14 cellular contexts compared by ENCODE assay signal in the genomic region with DNA sequence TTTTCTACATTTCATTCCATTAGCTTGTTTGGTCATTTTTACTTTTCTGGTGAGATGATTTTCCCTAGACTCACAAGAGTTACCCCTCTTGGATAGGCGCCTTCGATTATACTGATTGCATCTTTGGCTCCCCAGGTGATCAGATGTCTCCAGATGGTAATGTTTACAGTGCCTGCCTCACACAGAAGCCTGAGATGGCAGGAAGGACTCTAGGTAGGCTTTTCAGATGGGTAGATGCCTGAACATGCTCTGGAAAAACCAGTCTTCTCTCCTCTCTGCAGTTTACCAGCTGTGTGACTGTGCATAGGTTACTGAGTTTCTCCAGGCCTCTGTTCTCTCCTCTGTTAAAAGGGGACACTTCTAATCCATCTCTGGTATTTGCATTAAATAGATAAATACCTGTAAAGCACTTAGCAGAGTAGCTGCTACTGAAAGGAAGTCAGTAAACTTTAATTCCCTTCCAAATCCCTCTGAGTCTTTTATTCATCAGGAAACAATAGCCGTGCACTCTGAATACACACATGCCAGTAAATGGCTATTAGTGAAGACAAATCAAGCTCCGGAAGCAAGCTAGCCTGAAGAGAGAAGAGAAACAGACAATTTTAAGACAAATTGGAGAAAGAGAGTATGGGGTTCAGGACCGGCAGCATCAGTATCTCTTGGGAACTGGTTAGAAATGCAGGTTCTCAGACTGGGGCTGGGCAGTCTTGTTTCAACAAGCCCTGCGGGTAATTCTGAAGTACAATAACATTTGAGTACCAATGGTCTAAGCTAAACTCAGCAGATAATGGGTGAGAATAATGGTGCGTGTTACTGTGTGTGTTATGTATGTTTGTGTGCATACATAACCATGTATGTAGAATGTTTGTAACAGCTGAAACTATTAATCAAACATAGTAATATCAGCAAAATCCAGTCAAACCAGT.
DNase-seq lines count a peak whose midpoint lies in the region; ATAC-seq and TF ChIP-seq lines count a peak whose summit lies in the region.
"Had no signal": no experiment of that assay in that cellular context is flagged by ENCODE, and none has a peak within 500 bp of the region (broad histone marks: within the 10 kb centered on the region; RNA-seq: fewer than 3 reads in every experiment).

No MANE protein-coding gene starts in this region.

- H3K4me3 ChIP-seq in ascending aorta (no peak overlapping the region), fibroblast of lung (replicated peaks in 1 of 4; ENCODE audit: control extremely low read depth in 1 of 4, insufficient read depth in 1 of 4, low read depth in 3 of 4, low read length in 4 of 4) (no peak overlapping the region), tibial artery (no peak overlapping the region), uterus (no peak overlapping the region)
- H3K4me3 ChIP-seq: BLaER1 treated with 17β-estradiol and CSF1 and Interleukin-3, amounts not matched to agents 10 nM and 100 nM had no signal

- no peaks in the 10 kb centered on the region for H4K20me1 ChIP-seq in fibroblast of lung (ENCODE audit: control insufficient read depth, extremely low read depth, insufficient read depth, low read length)

- no peaks in the 10 kb centered on the region for H3K79me2 ChIP-seq in fibroblast of lung (ENCODE audit: control insufficient read depth, insufficient read depth, low read length)

- no peaks in the 10 kb centered on the region for H3K27me3 ChIP-seq in ascending aorta
- H3K27me3 ChIP-seq in fibroblast of lung (ENCODE audit: control insufficient read depth, insufficient read depth, low read length) = no peaks in the 10 kb centered on the region
- H3K27me3 ChIP-seq in tibial artery = no peaks in the 10 kb centered on the region
- no peaks in the 10 kb centered on the region for H3K27me3 ChIP-seq in uterus
- H3K27me3 ChIP-seq: BLaER1 treated with 17β-estradiol and CSF1 and Interleukin-3, amounts not matched to agents 10 nM and 100 nM; neutrophil had no signal

- DNase-seq in NCI-H146 (lab: John Stamatoyannopoulos, UW) (peak; percentile 77), ascending aorta (ENCODE audit: low spot score in 2 of 2) (no peak), fibroblast of lung (ENCODE audit: low read depth in 2 of 2) (peak in 1 of 2 donors; percentile 24), tibial artery (no peak), glomerular visceral epithelial cell (ENCODE audit: extremely low spot score) (no peak), uterus (no peak)
- DNase-seq: activated CD8-positive, alpha-beta T cell treated with anti-CD3 and anti-CD28 coated beads for 36 hours; DND-41; GOT3; NCI-H226 had no signal

- ATAC-seq in HG03521 (IDR thresholded peaks at IDR 0.05; ENCODE audit: unreplicated experiment) = no peak
- ATAC-seq: activated CD8-positive, alpha-beta T cell treated with anti-CD3 and anti-CD28 coated beads for 36 hours; stimulated activated memory B cell treated with anti-CD40 and anti-IgM and Interleukin-4, amounts not matched to agents 10 μg/mL and 1 μg/mL and 100 μg/mL, for 72 hours had no signal

- peak overlapping the region; percentile 1 for H3K4me2 ChIP-seq in fibroblast of lung (ENCODE audit: extremely low read depth, insufficient read depth, low read length)

- intact Hi-C loops in ascending aorta (cut with DNase I) (loop anchor here (5.0 kb wide), 1 partner anchor 139 kb away; a partner anchor contains a TSS), tibial artery (cut with DNase I; ENCODE audit: low total_unique reads) (no loop called here), uterus (cut with DNase I; ENCODE audit: low total_unique reads) (no loop called here)

- no peaks in the 10 kb centered on the region for H3K36me3 ChIP-seq in ascending aorta
- no peaks in the 10 kb centered on the region for H3K36me3 ChIP-seq in fibroblast of lung (ENCODE audit: control insufficient read depth, insufficient read depth, low read length)
- H3K36me3 ChIP-seq in tibial artery = no peaks in the 10 kb centered on the region
- H3K36me3 ChIP-seq in uterus = no peaks in the 10 kb centered on the region
- H3K36me3 ChIP-seq: neutrophil had no signal

- H3K9ac ChIP-seq in fibroblast of lung (ENCODE audit: insufficient read depth, low read length) = no peak overlapping the region
- H3K9ac ChIP-seq: BLaER1 treated with 17β-estradiol and CSF1 and Interleukin-3, amounts not matched to agents 10 nM and 100 nM had no signal

- no peaks in the 10 kb centered on the region for H3K9me3 ChIP-seq in ascending aorta
- H3K9me3 ChIP-seq in fibroblast of lung (ENCODE audit: control insufficient read depth, insufficient read depth, low read depth, low read length) = no peaks in the 10 kb centered on the region
- no peaks in the 10 kb centered on the region for H3K9me3 ChIP-seq in tibial artery
- H3K9me3 ChIP-seq in uterus = no peaks in the 10 kb centered on the region
- H3K9me3 ChIP-seq: neutrophil had no signal

- TF ChIP-seq POLR2A in uterus (IDR thresholded peaks at IDR 0.05) = no peak

- H2AFZ ChIP-seq in fibroblast of lung (ENCODE audit: low read length) = no peak overlapping the region

- H3K4me1 ChIP-seq in ascending aorta (peaks cover 19 to 44% of the 10 kb centered on the region in 2 donors), fibroblast of lung (ENCODE audit: control insufficient read depth, extremely low read depth, insufficient read depth, low read length) (peaks cover 5% of the 10 kb centered on the region), tibial artery (peaks cover 0 to 66% (median 50%) of the 10 kb centered on the region in 4 donors), uterus (peaks cover 3 to 5% of the 10 kb centered on the region in 2 donors)

- peak overlapping the region; percentile 44 to 49 for H3K27ac ChIP-seq in ascending aorta
- no peak overlapping the region for H3K27ac ChIP-seq in fibroblast of lung (ENCODE audit: insufficient read depth, low read length)
- peak overlapping the region; percentile 5 to 14 for H3K27ac ChIP-seq in tibial artery
- H3K27ac ChIP-seq in uterus = no peak overlapping the region
- H3K27ac ChIP-seq: BLaER1 treated with 17β-estradiol and CSF1 and Interleukin-3, amounts not matched to agents 10 nM and 100 nM; neutrophil had no signal

- TF ChIP-seq CTCF in ascending aorta (IDR thresholded peaks at IDR 0.05) (no peak), fibroblast of lung (conservative IDR thresholded peaks at IDR 0.05 in 1 of 2, IDR thresholded peaks at IDR 0.05 in 1 of 2; ENCODE audit: low read depth in 1 of 2, low read length in 2 of 2) (no peak), tibial artery (IDR thresholded peaks at IDR 0.05) (no peak), uterus (IDR thresholded peaks at IDR 0.05) (no peak)

Comparison
In these comparisons a context has a peak if more than half of its experiments do, and no peak if none do; other contexts are left out.
1. H3K27ac ChIP-seq: peak in ascending aorta (2 of 2) and tibial artery (2 of 2); none in fibroblast of lung (single experiment) and uterus (0 of 2).